ENCODE assay signal across 8 cellular contexts in the genomic region with DNA sequence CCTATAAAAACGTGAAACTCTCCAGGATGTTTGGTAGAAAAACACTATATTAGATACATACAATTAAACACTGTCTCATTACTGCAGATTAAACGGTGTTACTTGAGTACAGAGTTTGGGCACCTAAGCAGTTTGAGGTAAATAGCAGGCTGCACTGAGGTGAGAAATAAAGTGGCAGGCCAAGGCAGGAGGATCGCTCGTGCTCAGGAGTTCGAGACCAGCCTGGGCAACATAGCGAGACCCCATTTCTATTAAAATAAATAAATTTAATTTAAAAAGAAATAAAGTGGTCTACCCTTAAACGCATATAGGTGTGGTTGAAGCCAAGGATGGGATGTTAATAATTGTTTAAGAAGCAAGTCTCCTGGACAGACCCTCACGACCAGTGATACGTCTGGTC. TPM values are rescaled to one million over a fixed set of nuclear protein-coding genes. Genes with fewer than 3 reads are reported as not detected.
DNase-seq lines count a peak whose midpoint lies in the region; ATAC-seq and TF ChIP-seq lines count a peak whose summit lies in the region.

No MANE protein-coding gene starts in this region.

- H3K27me3 ChIP-seq in HUES48 (ENCODE audit: control insufficient read depth, insufficient read depth, low read length): no peaks in the 10 kb centered on the region
- no peaks in the 10 kb centered on the region for H3K27me3 ChIP-seq in brain microvascular endothelial cell (replicated peaks)
- H3K27me3 ChIP-seq in mesendoderm (ENCODE audit: insufficient read depth, low read length, poor library complexity): no peaks in the 10 kb centered on the region
- H3K27me3 ChIP-seq in aorta (ENCODE audit: control insufficient read depth in 1 of 2, insufficient read depth in 2 of 2, low read length in 1 of 2): no peaks in the 10 kb centered on the region

- H3K4me2 ChIP-seq in mesendoderm (ENCODE audit: low read length): peak overlapping the region; percentile 67

- in situ Hi-C loops in brain microvascular endothelial cell (cut with HindIII; ENCODE audit: low pct_ligation_motif_present, low sequenced_read_pairs): no loop called here

- H4K8ac ChIP-seq in mesendoderm (ENCODE audit: low read depth, low read length): peak overlapping the region; percentile 95

- no peak overlapping the region for H2BK15ac ChIP-seq in mesendoderm (replicated peaks; ENCODE audit: low read depth)

- H3K4me3 ChIP-seq in HUES48 (ENCODE audit: low read depth, low read length) (peak overlapping the region; percentile 97), brain microvascular endothelial cell (ENCODE audit: low read depth, low read length) (peak overlapping the region; percentile 96), mesendoderm (ENCODE audit: low read length) (peak overlapping the region; percentile 96), aorta (ENCODE audit: low read length in 2 of 2) (peak overlapping the region; percentile 81 to 87)

- no peak overlapping the region for H2BK120ac ChIP-seq in mesendoderm (ENCODE audit: low read depth, low read length)

- intact Hi-C loops in aorta (cut with DNase I): loop anchor here (5.0 to 10.0 kb wide), 4 partner anchors 81 to 176 kb away; a partner anchor contains a TSS

- H3K23ac ChIP-seq in mesendoderm (ENCODE audit: low read length): no peak overlapping the region

- no peaks in the 10 kb centered on the region; the same call in 1 of the 2 replicates for H3K9me3 ChIP-seq in HUES48 (ENCODE audit: control insufficient read depth, insufficient read depth, low read length)
- H3K9me3 ChIP-seq in aorta (ENCODE audit: control insufficient read depth, low read length): no peaks in the 10 kb centered on the region

- H3K18ac ChIP-seq in mesendoderm (ENCODE audit: low read length): peak overlapping the region; percentile 91

- no peaks in the 10 kb centered on the region for H3K79me1 ChIP-seq in mesendoderm (ENCODE audit: low read length)

- ATAC-seq in aorta (ENCODE audit: low FRiP score) (no peak), GM21381 (IDR thresholded peaks at IDR 0.05; ENCODE audit: unreplicated experiment) (no peak)

- H3K4me1 ChIP-seq in HUES48 (ENCODE audit: control insufficient read depth, insufficient read depth, low read length) (no peaks in the 10 kb centered on the region), mesendoderm (ENCODE audit: control insufficient read depth, low read depth, low read length) (no peaks in the 10 kb centered on the region), aorta (ENCODE audit: control insufficient read depth in 1 of 2, insufficient read depth in 2 of 2, low read length in 2 of 2) (no peaks in the 10 kb centered on the region)

- peak overlapping the region; percentile 98 for H3K9ac ChIP-seq in HUES48 (ENCODE audit: low read depth, low read length)
- peak overlapping the region; percentile 90 for H3K9ac ChIP-seq in mesendoderm (ENCODE audit: low read length)

- H2AK5ac ChIP-seq in mesendoderm (ENCODE audit: low read length): no peak overlapping the region

- no CpG with 5 or more reads among the region's 9 CpGs for WGBS in mesendoderm (ENCODE audit: extremely low coverage, insufficient coverage, low lambda C conversion rate)
- 9 to 13% methylated on average over 9 of the region's 9 CpGs for WGBS in aorta, 2 donors

- no peak overlapping the region for H3K4ac ChIP-seq in mesendoderm (ENCODE audit: low read depth, low read length)

- peak overlapping the region; percentile 94 for H3K56ac ChIP-seq in mesendoderm (ENCODE audit: low read length)

- H3K36me3 ChIP-seq in HUES48 (ENCODE audit: control insufficient read depth, insufficient read depth, low read length) (peaks cover 9% of the 10 kb centered on the region; the same call in 1 of the 2 replicates), brain microvascular endothelial cell (replicated peaks) (no peaks in the 10 kb centered on the region), mesendoderm (ENCODE audit: control insufficient read depth, insufficient read depth, low read length) (no peaks in the 10 kb centered on the region), aorta (ENCODE audit: control insufficient read depth in 1 of 2, insufficient read depth in 2 of 2, low read length in 1 of 2) (no peaks in the 10 kb centered on the region)

- H2BK5ac ChIP-seq in mesendoderm (ENCODE audit: low read length): no peak overlapping the region

- peak; percentile 1 for DNase-seq in A172 (ENCODE audit: low spot score)
- no peak for DNase-seq in brain microvascular endothelial cell
- no peak for DNase-seq in mesendoderm
- no peak for DNase-seq in aorta
- DNase-seq in islet precursor cell: no peak
- DNase-seq in NCI-H2196 treated with DMSO at 0.1 percent for 48 hours (lab: John Stamatoyannopoulos, UW; ENCODE audit: unreplicated experiment): no peak

- H3K79me2 ChIP-seq in mesendoderm (ENCODE audit: control insufficient read depth, insufficient read depth, low read length): peaks cover 32% of the 10 kb centered on the region

- TF ChIP-seq CTCF in brain microvascular endothelial cell (IDR thresholded peaks at IDR 0.05; ENCODE audit: low read depth, low read length, missing control alignments): no peak

- H4K5ac ChIP-seq in mesendoderm (ENCODE audit: low read length): no peak overlapping the region

- H3K27ac ChIP-seq in HUES48 (ENCODE audit: low read depth, low read length) (peak overlapping the region; percentile 95), brain microvascular endothelial cell (no peak overlapping the region), mesendoderm (ENCODE audit: low read depth, low read length) (no peak overlapping the region), aorta (ENCODE audit: low read depth in 1 of 2, low read length in 2 of 2) (peak overlapping the region in 1 of 2 donors; percentile 94)

RNA-seq across cellular contexts. Expression of a gene that starts 1.2 kb away (rescaled TPM):
- 76.0 and 76.4 TPM in 2 replicates for total RNA-seq in A172 (2014; rRNA removed; shearing (Covaris generic))
- polyA plus RNA-seq in mesendoderm (2013, experiment 1 of 2): 77.5 TPM
- polyA plus RNA-seq in mesendoderm (2013, experiment 2 of 2): 76.7 TPM
- 10 to 100 TPM; 44.9 to 61.3 TPM for total RNA-seq in aorta
- polyA plus RNA-seq in aorta: 10 to 100 TPM; 17.7 to 29.7 TPM
